In genomic region chr10:97576487-97576886, GRCh38 we compare ENCODE assay signal across 14 cellular contexts. TPM values are rescaled to one million over a fixed set of nuclear protein-coding genes. Genes with fewer than 3 reads are reported as not detected.
"Had no signal": no experiment of that assay in that cellular context is flagged by ENCODE, and none has a peak within 500 bp of the region (broad histone marks: within the 10 kb centered on the region; RNA-seq: fewer than 3 reads in every experiment).

No MANE protein-coding gene starts in this region.

RNA-seq across cellular contexts. Expression of gene ANKRD2, which starts 3.9 kb away (rescaled TPM):
- total RNA-seq: endodermal cell; glomerular endothelial cell; naive thymus-derived CD8-positive, alpha-beta T cell; occipital lobe; spleen had no signal
- polyA plus RNA-seq: naive thymus-derived CD8-positive, alpha-beta T cell had no signal

RNA-seq across cellular contexts. Expression of gene HOGA1, which starts 7.7 kb away (rescaled TPM):
- total RNA-seq: naive thymus-derived CD8-positive, alpha-beta T cell had no signal
- polyA plus RNA-seq: naive thymus-derived CD8-positive, alpha-beta T cell had no signal

RNA-seq across cellular contexts. Expression of gene C10orf62, which starts 13.0 kb away (rescaled TPM):
- total RNA-seq: endodermal cell; endothelial cell of umbilical vein; esophagus squamous epithelium; glomerular endothelial cell; kidney epithelial cell; left lung; mammary epithelial cell; naive thymus-derived CD8-positive, alpha-beta T cell; occipital lobe; sigmoid colon; spleen; upper lobe of right lung; uterus had no signal
- polyA plus RNA-seq: endothelial cell of umbilical vein; naive thymus-derived CD8-positive, alpha-beta T cell; ovary; sigmoid colon; spleen had no signal
